8 cellular contexts compared by ENCODE assay signal in genomic region chr9:178970-179383, GRCh38. TPM values are rescaled to one million over a fixed set of nuclear protein-coding genes. Genes with fewer than 3 reads are reported as not detected.
DNase-seq lines count a peak whose midpoint lies in the region; ATAC-seq and TF ChIP-seq lines count a peak whose summit lies in the region.
"Not testable (repeated sequence)": the region's sequence is repeated elsewhere in the genome, so short reads cannot be mapped to it uniquely, and the experiment has no call there.

Gene ZNG1A (minus strand): TSS chr9:179056. CDS start chr9:178969, 87 bp downstream.

- DNase-seq in AG09319 (ENCODE audit: extremely low read depth, low read depth) (peak; percentile 22), OCI-LY7 (ENCODE audit: low spot score) (peak; percentile 82), left cardiac atrium (peak; percentile 70)
- peak; percentile 87 for DNase-seq in activated CD8-positive, alpha-beta T cell treated with anti-CD3 and anti-CD28 coated beads, Interleukin-2, amount 10 ng/mL, durations not matched to agents 7 days and 5 days
- not testable (repeated sequence) for DNase-seq in MCF 10A (ENCODE audit: unreplicated experiment); occipital lobe (lab: John Stamatoyannopoulos, UW)
- peak; percentile 23 for DNase-seq in stimulated activated CD8-positive, alpha-beta memory T cell treated with anti-CD3 and anti-CD28 coated beads, Interleukin-15, amount 100 ng/mL, for 24 hours (ENCODE audit: low read depth)

- not testable (repeated sequence) for H3K36me3 ChIP-seq in HUES48 (ENCODE audit: control insufficient read depth, insufficient read depth, low read length); OCI-LY7 (ENCODE audit: insufficient read depth, low read length)

- H3K27me3 Mint-ChIP-seq in activated CD8-positive, alpha-beta T cell treated with anti-CD3 and anti-CD28 coated beads, Interleukin-2, amount 10 ng/mL, durations not matched to agents 7 days and 5 days (ENCODE audit: low read depth); MCF 10A (ENCODE audit: insufficient read depth, unreplicated experiment): not testable (repeated sequence)

- POLR2A ChIA-PET in OCI-LY7 (lab: Charles Lee); activated CD8-positive, alpha-beta T cell treated with anti-CD3 and anti-CD28 coated beads, Interleukin-2, amount 10 ng/mL, durations not matched to agents 7 days and 5 days (lab: Charles Lee); MCF 10A (lab: Yijun Ruan, JAX): not testable (repeated sequence)

- CTCF ChIA-PET in OCI-LY7 (lab: Charles Lee; ENCODE audit: unreplicated experiment); activated CD8-positive, alpha-beta T cell treated with anti-CD3 and anti-CD28 coated beads, Interleukin-2, amount 10 ng/mL, durations not matched to agents 7 days and 5 days (lab: Charles Lee); MCF 10A (lab: Yijun Ruan, JAX): not testable (repeated sequence)

- H4K20me1 ChIP-seq in OCI-LY7 (ENCODE audit: insufficient read depth, low read length), result not testable (repeated sequence)

- TF ChIP-seq CTCF in AG09319 (IDR thresholded peaks at IDR 0.05; ENCODE audit: low read depth, low read length); OCI-LY7 (conservative IDR thresholded peaks at IDR 0.05; ENCODE audit: low read length); MCF 10A (IDR thresholded peaks at IDR 0.05; ENCODE audit: unreplicated experiment): not testable (repeated sequence)

- H3K9ac ChIP-seq in HUES48 (ENCODE audit: low read depth, low read length), result not testable (repeated sequence)

- peak within 1 kb of the TSS; percentile 77 for H3K27ac Mint-ChIP-seq in activated CD8-positive, alpha-beta T cell treated with anti-CD3 and anti-CD28 coated beads, Interleukin-2, amount 10 ng/mL, durations not matched to agents 7 days and 5 days
- peak within 1 kb of the TSS; percentile 87 for H3K27ac Mint-ChIP-seq in MCF 10A (ENCODE audit: low read depth, unreplicated experiment)

- not testable (repeated sequence) for H2AFZ ChIP-seq in OCI-LY7 (ENCODE audit: low read length)

- H3K9me3 ChIP-seq in HUES48 (ENCODE audit: control insufficient read depth, insufficient read depth, low read length); OCI-LY7 (ENCODE audit: low read length): not testable (repeated sequence)

- H3K4me1 Mint-ChIP-seq in activated CD8-positive, alpha-beta T cell treated with anti-CD3 and anti-CD28 coated beads, Interleukin-2, amount 10 ng/mL, durations not matched to agents 7 days and 5 days (ENCODE audit: low read depth), result peaks cover 14% of the 10 kb centered on the region
- not testable (repeated sequence) for H3K4me1 Mint-ChIP-seq in MCF 10A (ENCODE audit: insufficient read depth, unreplicated experiment)

- H3K9me3 Mint-ChIP-seq in activated CD8-positive, alpha-beta T cell treated with anti-CD3 and anti-CD28 coated beads, Interleukin-2, amount 10 ng/mL, durations not matched to agents 7 days and 5 days (ENCODE audit: insufficient read depth); MCF 10A (ENCODE audit: unreplicated experiment): not testable (repeated sequence)

- H3K79me2 ChIP-seq in OCI-LY7 (ENCODE audit: insufficient read depth, low read depth, low read length), result not testable (repeated sequence)

- H3K36me3 Mint-ChIP-seq in activated CD8-positive, alpha-beta T cell treated with anti-CD3 and anti-CD28 coated beads, Interleukin-2, amount 10 ng/mL, durations not matched to agents 7 days and 5 days (ENCODE audit: low read depth); MCF 10A (ENCODE audit: insufficient read depth, unreplicated experiment): not testable (repeated sequence)

- H3K4me3 Mint-ChIP-seq in activated CD8-positive, alpha-beta T cell treated with anti-CD3 and anti-CD28 coated beads, Interleukin-2, amount 10 ng/mL, durations not matched to agents 7 days and 5 days, result peak within 1 kb of the TSS; percentile 79
- H3K4me3 Mint-ChIP-seq in MCF 10A (ENCODE audit: unreplicated experiment), result peak within 1 kb of the TSS; percentile 75

- not testable (repeated sequence) for H3K27ac ChIP-seq in HUES48 (ENCODE audit: low read depth, low read length); OCI-LY7 (ENCODE audit: low read depth, low read length, poor library complexity, severe bottlenecking)

- H3K4me3 ChIP-seq in HUES48 (ENCODE audit: low read depth, low read length) (peak within 1 kb of the TSS; percentile 51), OCI-LY7 (ENCODE audit: low read depth, low read length, poor library complexity, severe bottlenecking) (peak within 1 kb of the TSS; percentile 64)

- intact Hi-C loops in OCI-LY7 (cut with micrococcal nuclease; ENCODE audit: unreplicated experiment); MCF 10A (cut with micrococcal nuclease); left cardiac atrium (cut with DNase I): not testable (repeated sequence)

- not testable (repeated sequence) for ATAC-seq in activated CD8-positive, alpha-beta T cell treated with anti-CD3 and anti-CD28 coated beads, Interleukin-2, amount 10 ng/mL, durations not matched to agents 7 days and 5 days; left cardiac atrium

- H3K27me3 ChIP-seq in HUES48 (ENCODE audit: control insufficient read depth, insufficient read depth, low read length), result not testable (repeated sequence)

- not testable (repeated sequence) for H3K4me1 ChIP-seq in HUES48 (ENCODE audit: control insufficient read depth, insufficient read depth, low read length); OCI-LY7 (ENCODE audit: insufficient read depth, low read length, poor library complexity, severe bottlenecking)

- not testable (repeated sequence) for BruUV-seq in OCI-LY7 (replicated peaks; lab: Mats Ljungman, UMichigan); MCF 10A (replicated peaks; lab: Mats Ljungman, UMichigan)

- not testable (repeated sequence) for H3K9me2 ChIP-seq in OCI-LY7 (ENCODE audit: insufficient read depth, low read length)

- H3K4me2 ChIP-seq in OCI-LY7 (ENCODE audit: low read length), result peak within 1 kb of the TSS; percentile 64

RNA-seq across cellular contexts. Expression of gene ZNG1A, which starts in this region (rescaled TPM):
- total RNA-seq in OCI-LY7 (2014; rRNA removed; shearing (Covaris generic)), result 48.8 and 49.4 TPM in 2 replicates
- total RNA-seq in OCI-LY7 (2022) (73.6 and 74.5 TPM in 2 replicates), MCF 10A (2022) (41.2 and 43.1 TPM in 2 replicates), left cardiac atrium (10 to 100 TPM; 15.6 to 32.2 TPM), occipital lobe (33.2 TPM)
- total RNA-seq in activated CD8-positive, alpha-beta T cell treated with anti-CD3 and anti-CD28 coated beads, Interleukin-2, amount 10 ng/mL, durations not matched to agents 7 days and 5 days, result 10 to 100 TPM; 32.8 to 33.5 TPM
